12 cellular contexts compared by ENCODE assay signal in the genomic region with DNA sequence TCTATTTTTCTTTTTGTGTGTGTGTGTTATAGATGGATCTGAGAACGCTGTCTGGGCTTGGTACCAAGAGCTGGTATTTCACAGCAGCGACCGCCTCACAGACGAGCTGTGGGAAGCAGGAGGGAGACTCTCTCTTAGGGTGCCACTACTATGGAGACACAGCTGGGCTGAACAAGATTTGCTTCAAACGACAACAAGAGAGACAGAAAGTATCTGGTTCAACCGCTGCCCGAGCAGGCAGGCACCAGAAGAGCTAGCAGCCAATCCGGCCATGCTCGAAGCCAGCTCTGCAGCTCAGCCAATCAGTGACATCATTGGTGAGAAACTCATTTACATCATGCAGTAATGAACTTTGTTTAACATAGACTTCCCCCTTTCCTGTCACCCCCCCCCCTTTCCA.
DNase-seq lines count a peak whose midpoint lies in the region; ATAC-seq and TF ChIP-seq lines count a peak whose summit lies in the region.
"Had no signal": no experiment of that assay in that cellular context is flagged by ENCODE, and none has a peak within 500 bp of the region (broad histone marks: within the 10 kb centered on the region; RNA-seq: fewer than 3 reads in every experiment).

No MANE protein-coding gene starts in this region.

- H3K27me3 ChIP-seq in muscle layer of duodenum (ENCODE audit: low read depth, low read length) (no peaks in the 10 kb centered on the region), upper lobe of right lung (no peaks in the 10 kb centered on the region)

- POLR2A ChIA-PET in activated CD4-positive, alpha-beta T cell treated with anti-CD3 and anti-CD28 coated beads, Interleukin-2, amount 10 ng/mL, durations not matched to agents 7 days and 5 days (lab: Charles Lee), result no interaction called here

- no peak overlapping the region for H3K27ac Mint-ChIP-seq in activated CD4-positive, alpha-beta T cell treated with anti-CD3 and anti-CD28 coated beads, Interleukin-2, amount 10 ng/mL, durations not matched to agents 7 days and 5 days
- H3K27ac Mint-ChIP-seq: stimulated activated naive CD8-positive, alpha-beta T cell treated with anti-CD3 and anti-CD28 coated beads, Interleukin-15, Interleukin-2, amounts not matched to agents 100 ng/mL and 50 ng/mL, for 24 hours had no signal

- no peaks in the 10 kb centered on the region for H3K36me3 Mint-ChIP-seq in activated CD4-positive, alpha-beta T cell treated with anti-CD3 and anti-CD28 coated beads, Interleukin-2, amount 10 ng/mL, durations not matched to agents 7 days and 5 days (ENCODE audit: low read depth)

- peaks cover 0 to 32% of the 10 kb centered on the region in 2 donors for H3K4me1 ChIP-seq in muscle layer of duodenum (ENCODE audit: control insufficient read depth in 1 of 2, insufficient read depth in 2 of 2, low read length in 2 of 2)
- H3K4me1 ChIP-seq in upper lobe of right lung, result no peaks in the 10 kb centered on the region
- H3K4me1 ChIP-seq: A549 had no signal

- H3K9me3 ChIP-seq in muscle layer of duodenum (ENCODE audit: control insufficient read depth in 1 of 2, low read length in 2 of 2) (no peaks in the 10 kb centered on the region), upper lobe of right lung (no peaks in the 10 kb centered on the region)
- H3K9me3 ChIP-seq: A549 had no signal

- H3K27ac ChIP-seq in caudate nucleus (ENCODE audit: low read depth, low read length), result peak overlapping the region; percentile 98
- peak overlapping the region; percentile 3 for H3K27ac ChIP-seq in muscle layer of duodenum (ENCODE audit: low read length)
- no peak overlapping the region for H3K27ac ChIP-seq in upper lobe of right lung
- H3K27ac ChIP-seq: A549 had no signal

- peak overlapping the region; percentile 62 to 65 for H3K4me3 ChIP-seq in muscle layer of duodenum (ENCODE audit: low read depth in 1 of 2, low read length in 2 of 2)
- peak overlapping the region; percentile 34 for H3K4me3 ChIP-seq in upper lobe of right lung
- H3K4me3 ChIP-seq: A549 had no signal

- H3K36me3 ChIP-seq in muscle layer of duodenum (ENCODE audit: control insufficient read depth in 1 of 2, insufficient read depth in 2 of 2, low read length in 2 of 2) (no peaks in the 10 kb centered on the region), upper lobe of right lung (no peaks in the 10 kb centered on the region)

- ATAC-seq in upper lobe of right lung, result no peak
- ATAC-seq in GM21360 (IDR thresholded peaks at IDR 0.05; ENCODE audit: unreplicated experiment), result no peak
- ATAC-seq: A549 had no signal

- H3K4me3 Mint-ChIP-seq in activated CD4-positive, alpha-beta T cell treated with anti-CD3 and anti-CD28 coated beads, Interleukin-2, amount 10 ng/mL, durations not matched to agents 7 days and 5 days, result no peak overlapping the region
- H3K4me3 Mint-ChIP-seq: neural crest cell; stimulated activated naive CD8-positive, alpha-beta T cell treated with anti-CD3 and anti-CD28 coated beads, Interleukin-15, Interleukin-2, amounts not matched to agents 100 ng/mL and 50 ng/mL, for 24 hours had no signal

- no peaks in the 10 kb centered on the region for H3K27me3 Mint-ChIP-seq in activated CD4-positive, alpha-beta T cell treated with anti-CD3 and anti-CD28 coated beads, Interleukin-2, amount 10 ng/mL, durations not matched to agents 7 days and 5 days
- H3K27me3 Mint-ChIP-seq: stimulated activated naive CD8-positive, alpha-beta T cell treated with anti-CD3 and anti-CD28 coated beads, Interleukin-15, Interleukin-2, amounts not matched to agents 100 ng/mL and 50 ng/mL, for 24 hours had no signal

- intact Hi-C loops in upper lobe of right lung (cut with DNase I), result no loop called here

- H3K4me1 Mint-ChIP-seq in activated CD4-positive, alpha-beta T cell treated with anti-CD3 and anti-CD28 coated beads, Interleukin-2, amount 10 ng/mL, durations not matched to agents 7 days and 5 days, result no peaks in the 10 kb centered on the region

- H3K9me3 Mint-ChIP-seq in activated CD4-positive, alpha-beta T cell treated with anti-CD3 and anti-CD28 coated beads, Interleukin-2, amount 10 ng/mL, durations not matched to agents 7 days and 5 days, result no peaks in the 10 kb centered on the region
- H3K9me3 Mint-ChIP-seq: neural crest cell; stimulated activated naive CD8-positive, alpha-beta T cell treated with anti-CD3 and anti-CD28 coated beads, Interleukin-15, Interleukin-2, amounts not matched to agents 100 ng/mL and 50 ng/mL, for 24 hours had no signal

- TF ChIP-seq CTCF in upper lobe of right lung (IDR thresholded peaks at IDR 0.05), result no peak

- CTCF ChIA-PET in activated CD4-positive, alpha-beta T cell treated with anti-CD3 and anti-CD28 coated beads, Interleukin-2, amount 10 ng/mL, durations not matched to agents 7 days and 5 days (lab: Charles Lee), result interaction anchor here (0.5 to 0.6 kb wide), 2 partner anchors 375 to 1247 kb away, joined by 3 read pairs; no protein-coding TSS in a partner anchor

- DNase-seq in NCI-H524 (lab: John Stamatoyannopoulos, UW), result peak; percentile 41 to 67
- DNase-seq in NCI-H524 treated with DMSO at 0.1 percent for 48 hours (lab: John Stamatoyannopoulos, UW), result no peak
- DNase-seq in caudate nucleus (lab: John Stamatoyannopoulos, UW), result peak in 60 of 61 donors; percentile 11 to 97 (median 84)
- no peak for DNase-seq in upper lobe of right lung
- no peak for DNase-seq in activated effector memory CD4-positive, alpha-beta T cell treated with anti-CD3 and anti-CD28 coated beads, Interleukin-2, amount 50 U/mL, for 16 hours
- no peak for DNase-seq in activated CD4-positive, alpha-beta T cell treated with anti-CD3 and anti-CD28 coated beads, Interleukin-2, amount 10 ng/mL, durations not matched to agents 7 days and 5 days
- DNase-seq: HCEC 1CT had no signal

Comparison
In these comparisons a context has a peak if more than half of its experiments do, and no peak if none do; other contexts are left out.
1. DNase-seq: peak in NCI-H524 (2 of 2) and caudate nucleus (60 of 61); none in NCI-H524 treated with DMSO at 0.1 percent for 48 hours (single experiment), upper lobe of right lung (single experiment), activated effector memory CD4-positive, alpha-beta T cell treated with anti-CD3 and anti-CD28 coated beads, Interleukin-2, amount 50 U/mL, for 16 hours (single experiment) and activated CD4-positive, alpha-beta T cell treated with anti-CD3 and anti-CD28 coated beads, Interleukin-2, amount 10 ng/mL, durations not matched to agents 7 days and 5 days (single experiment).